ENCODE assay signal across 11 cellular contexts in genomic region chr7:74466196-74466813, GRCh38. TPM values are rescaled to one million over a fixed set of nuclear protein-coding genes. Genes with fewer than 3 reads are reported as not detected.
A peak's percentile ranks its signal among the peaks of the same experiment; 100 is the strongest.
DNase-seq lines count a peak whose midpoint lies in the region; ATAC-seq and TF ChIP-seq lines count a peak whose summit lies in the region.
"Had no signal": no experiment of that assay in that cellular context is flagged by ENCODE, and none has a peak within 500 bp of the region (broad histone marks: within the 10 kb centered on the region; RNA-seq: fewer than 3 reads in every experiment).

No MANE protein-coding gene starts in this region.

- TF ChIP-seq POLR2A in breast epithelium (IDR thresholded peaks at IDR 0.05) = no peak
- peak in 1 of 2 donors; percentile 35 for TF ChIP-seq POLR2A in heart left ventricle (IDR thresholded peaks at IDR 0.05)
- no peak for TF ChIP-seq POLR2A in vagina (IDR thresholded peaks at IDR 0.05)

- TF ChIP-seq CTCF in breast epithelium (IDR thresholded peaks at IDR 0.05) = no peak
- no peak for TF ChIP-seq CTCF in mammary epithelial cell (conservative IDR thresholded peaks at IDR 0.05 in 1 of 2, IDR thresholded peaks at IDR 0.05 in 1 of 2; ENCODE audit: extremely low read depth in 1 of 2, insufficient read depth in 1 of 2, low read depth in 1 of 2, low read length in 2 of 2)
- no peak for TF ChIP-seq CTCF in heart left ventricle (IDR thresholded peaks at IDR 0.05)
- TF ChIP-seq CTCF in vagina (IDR thresholded peaks at IDR 0.05) = no peak

- CTCF ChIA-PET in mammary epithelial cell (lab: Charles Lee; ENCODE audit: low non-redundant PET) = no interaction called here

- no TSS peak for BruUV-seq in mammary epithelial cell (replicated peaks; lab: Mats Ljungman, UMichigan)

- H3K9ac ChIP-seq in mammary epithelial cell (ENCODE audit: insufficient read depth, low read length) = no peak overlapping the region

- WGBS in mammary epithelial cell (ENCODE audit: low coverage, missing lambda C conversion rate) = 76% methylated on average over 16 of the region's 21 CpGs
- WGBS in heart left ventricle, 4 donors = 49 to 73% (median 64%) methylated on average over 20 to 21 of the region's 21 CpGs

- peak overlapping the region; percentile 77 to 80 for H3K27ac ChIP-seq in breast epithelium
- no peak overlapping the region for H3K27ac ChIP-seq in mammary epithelial cell (ENCODE audit: insufficient read depth, low read depth, low read length)
- H3K27ac ChIP-seq in heart left ventricle = peak overlapping the region; percentile 37 to 95 (median 84)
- H3K27ac ChIP-seq in vagina = peak overlapping the region; percentile 57
- H3K27ac ChIP-seq: SK-N-MC had no signal

- no peaks in the 10 kb centered on the region for H3K4me1 ChIP-seq in breast epithelium
- no peaks in the 10 kb centered on the region for H3K4me1 ChIP-seq in mammary epithelial cell (ENCODE audit: insufficient read depth, low read length)
- H3K4me1 ChIP-seq in heart left ventricle = peaks cover 0 to 31% (median 5%) of the 10 kb centered on the region in 12 donors
- peaks cover 32% of the 10 kb centered on the region for H3K4me1 ChIP-seq in vagina

- ATAC-seq in heart left ventricle (peak; percentile 87 to 90 (median 89)), HG03135 (IDR thresholded peaks at IDR 0.05; ENCODE audit: unreplicated experiment) (no peak), GM21529 (IDR thresholded peaks at IDR 0.05; ENCODE audit: unreplicated experiment) (no peak)

- H2AFZ ChIP-seq in mammary epithelial cell (ENCODE audit: low read depth, low read length) = no peak overlapping the region

- intact Hi-C loops in breast epithelium (cut with DNase I; ENCODE audit: low total_unique reads) = no loop called here
- intact Hi-C loops in mammary epithelial cell (cut with micrococcal nuclease) = no loop called here
- intact Hi-C loops in heart left ventricle (cut with DNase I) = loop anchor here in 1 of 10 donors (1.0 kb wide), 1 partner anchor 12 kb away; no protein-coding TSS in a partner anchor
- intact Hi-C loops in vagina (cut with DNase I) = no loop called here

- peaks cover 44% of the 10 kb centered on the region for H3K79me2 ChIP-seq in mammary epithelial cell (ENCODE audit: insufficient read depth, low read length)

- H3K36me3 ChIP-seq in breast epithelium (no peaks in the 10 kb centered on the region), mammary epithelial cell (ENCODE audit: insufficient read depth, low read length) (no peaks in the 10 kb centered on the region), heart left ventricle (no peaks in the 10 kb centered on the region), vagina (no peaks in the 10 kb centered on the region)

- in situ Hi-C loops in mammary epithelial cell (cut with MboI; ENCODE audit: low sequenced_read_pairs in 2 of 2) = no loop called here

- no peak overlapping the region for H3K4me2 ChIP-seq in mammary epithelial cell (ENCODE audit: insufficient read depth, low read depth, low read length)

- H3K9me3 ChIP-seq in breast epithelium (no peaks in the 10 kb centered on the region), mammary epithelial cell (replicated peaks; ENCODE audit: insufficient read depth, low read length) (no peaks in the 10 kb centered on the region), heart left ventricle (peaks cover 0 to 5% (median 0%) of the 10 kb centered on the region in 12 donors), vagina (no peaks in the 10 kb centered on the region)

- no peaks in the 10 kb centered on the region for H4K20me1 ChIP-seq in mammary epithelial cell (ENCODE audit: insufficient read depth, low read length)

- dilution Hi-C loops in mammary epithelial cell (cut with HindIII; ENCODE audit: low sequenced_read_pairs) = no loop called here

- H3K27me3 ChIP-seq in breast epithelium (no peaks in the 10 kb centered on the region), mammary epithelial cell (ENCODE audit: insufficient read depth, low read length) (no peaks in the 10 kb centered on the region), heart left ventricle (no peaks in the 10 kb centered on the region), vagina (no peaks in the 10 kb centered on the region)

- H3K4me3 ChIP-seq in breast epithelium (no peak overlapping the region), mammary epithelial cell (replicated peaks in 1 of 3; ENCODE audit: insufficient read depth in 1 of 3, low read depth in 2 of 3, low read length in 3 of 3) (no peak overlapping the region), heart left ventricle (no peak overlapping the region), vagina (no peak overlapping the region)
- H3K4me3 ChIP-seq: SK-N-MC had no signal

- DNase-seq in breast epithelium (ENCODE audit: low spot score in 2 of 2) (no peak), mammary epithelial cell (no peak), heart left ventricle (peak in 2 of 5 donors; percentile 70 to 88), nucleus accumbens (lab: John Stamatoyannopoulos, UW) (peak in 41 of 56 donors; percentile 6 to 71 (median 33)), vagina (ENCODE audit: extremely low spot score in 2 of 2) (no peak), DMS 273 (lab: John Stamatoyannopoulos, UW; ENCODE audit: unreplicated experiment) (no peak)
- DNase-seq: activated CD4-positive, alpha-beta T cell treated with anti-CD3 and anti-CD28 coated beads for 48 hours; KBM-7 had no signal

RNA-seq across cellular contexts. Expression of gene GTF2IRD1, which starts 12.6 kb away (rescaled TPM):
- total RNA-seq in breast epithelium (10 to 100 TPM; 11.0 to 18.7 (median 12.5) TPM), mammary epithelial cell (10 to 100 TPM; 21.0 to 35.1 TPM), heart left ventricle (10 to 100 TPM in 8 of 9 donors, 1 to 10 TPM in 1; 10.0 to 40.4 (median 15.2) TPM), vagina (33.6 TPM)
- polyA plus RNA-seq in mammary epithelial cell (10.4 TPM), heart left ventricle (10 to 100 TPM; 16.4 to 27.0 TPM)
- polyA minus RNA-seq in mammary epithelial cell = 23.3 TPM

Comparison
In these comparisons a context has a peak if more than half of its experiments do, and no peak if none do; other contexts are left out.
1. DNase-seq: peak in nucleus accumbens (41 of 56); none in breast epithelium (0 of 2), mammary epithelial cell (single experiment), vagina (0 of 2) and DMS 273 (single experiment).
2. ATAC-seq: peak in heart left ventricle (4 of 4); none in HG03135 (single experiment) and GM21529 (single experiment).